In the genomic region with DNA sequence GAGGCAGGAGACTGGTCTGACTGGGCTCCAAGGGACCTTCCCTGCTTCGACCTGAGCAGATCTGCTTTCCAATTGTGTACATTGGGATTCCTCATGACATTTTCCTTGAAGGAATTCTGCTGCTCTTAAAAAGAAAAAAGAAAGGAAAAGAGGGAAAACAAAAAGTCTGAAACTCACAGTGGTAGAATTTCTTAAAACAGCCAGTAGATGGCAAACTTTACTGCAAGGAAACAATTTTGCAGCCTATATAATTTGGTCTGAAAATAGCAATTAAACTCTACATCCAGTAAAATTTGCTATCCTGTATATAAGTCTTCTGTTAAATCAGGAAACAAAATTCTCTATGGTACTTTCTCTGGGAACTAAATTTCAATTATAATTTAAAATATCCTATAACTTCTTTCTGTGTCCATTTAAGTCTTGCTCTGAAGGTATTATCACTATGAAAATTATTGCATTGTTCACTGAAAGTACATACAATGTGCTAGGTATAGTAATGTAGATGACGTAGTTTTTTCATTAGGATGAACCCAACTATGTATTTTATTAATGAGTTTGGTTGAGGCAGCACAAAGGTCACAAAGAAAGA, we compare ENCODE assay signal across 8 cellular contexts. TPM values are rescaled to one million over a fixed set of nuclear protein-coding genes. Genes with fewer than 3 reads are reported as not detected.
A peak's percentile ranks its signal among the peaks of the same experiment; 100 is the strongest.
DNase-seq lines count a peak whose midpoint lies in the region; ATAC-seq and TF ChIP-seq lines count a peak whose summit lies in the region.

No MANE protein-coding gene starts in this region.

- H3K4me3 Mint-ChIP-seq in T-cell, result no peak overlapping the region

- H3F3A ChIP-seq in PC-3 (ENCODE audit: low read length, unreplicated experiment), result no peaks in the 10 kb centered on the region

- DNase-seq in A673 (ENCODE audit: low spot score), result peak; percentile 12
- DNase-seq in PC-3, result peak; percentile 33
- DNase-seq in fibroblast of villous mesenchyme (ENCODE audit: low read depth), result peak; percentile 21
- DNase-seq in activated effector memory CD4-positive, alpha-beta T cell treated with anti-CD3 and anti-CD28 coated beads, Interleukin-2, amount 50 U/mL, for 16 hours, result no peak
- DNase-seq in T-cell, result no peak
- no peak for DNase-seq in NCI-H748 treated with DMSO at 0.1 percent for 48 hours (lab: John Stamatoyannopoulos, UW)

- POLR2A ChIA-PET in A673 (lab: Charles Lee; ENCODE audit: low non-redundant PET), result no interaction called here
- POLR2A ChIA-PET in PC-3 (lab: Charles Lee; ENCODE audit: unreplicated experiment), result no interaction called here
- POLR2A ChIA-PET in T-cell (lab: Charles Lee), result no interaction called here

- no peak overlapping the region for H3K27ac ChIP-seq in A673 (ENCODE audit: low read depth, low read length, poor library complexity, severe bottlenecking)
- no peak overlapping the region for H3K27ac ChIP-seq in PC-3 (ENCODE audit: low read length)

- H3K9me2 ChIP-seq in PC-3 (replicated peaks; ENCODE audit: low read length), result no peaks in the 10 kb centered on the region

- H3K4me1 ChIP-seq in A673 (ENCODE audit: insufficient read depth, low read length, poor library complexity, severe bottlenecking), result no peaks in the 10 kb centered on the region
- no peaks in the 10 kb centered on the region for H3K4me1 ChIP-seq in PC-3 (ENCODE audit: insufficient read depth, low read length)

- no TSS peak for BruUV-seq in A673 (replicated peaks; lab: Mats Ljungman, UMichigan)
- BruUV-seq in PC-3 (replicated peaks; lab: Mats Ljungman, UMichigan), result no TSS peak

- CTCF ChIA-PET in A673 (lab: Charles Lee), result interaction anchor here (1.4 kb wide), 1 partner anchor 29 kb away, joined by 5 read pairs; no protein-coding TSS in a partner anchor
- CTCF ChIA-PET in PC-3 (lab: Charles Lee), result no interaction called here
- CTCF ChIA-PET in T-cell (lab: Charles Lee), result interaction anchor here in 1 of 2 donors (1.0 kb wide), 1 partner anchor 29 kb away, joined by 5 read pairs; no protein-coding TSS in a partner anchor

- no peak overlapping the region for H3K4me3 ChIP-seq in A673 (ENCODE audit: low read depth, low read length, poor library complexity, severe bottlenecking)
- no peak overlapping the region for H3K4me3 ChIP-seq in PC-3 (ENCODE audit: low read length)
- no peak overlapping the region for H3K4me3 ChIP-seq in fibroblast of villous mesenchyme (ENCODE audit: low read depth, low read length)

- no peaks in the 10 kb centered on the region for H3K27me3 Mint-ChIP-seq in T-cell

- H4K20me1 ChIP-seq in PC-3 (ENCODE audit: low read length), result no peaks in the 10 kb centered on the region

- no peaks in the 10 kb centered on the region for H3K4me1 Mint-ChIP-seq in T-cell

- ATAC-seq in GM18498 (IDR thresholded peaks at IDR 0.05; ENCODE audit: unreplicated experiment) (peak; percentile 56), PC-3 (peak; percentile 37; the same call in 1 of the 2 replicates), T-cell (replicated peaks in 1 of 4) (no peak), HG03108 (IDR thresholded peaks at IDR 0.05; ENCODE audit: unreplicated experiment) (no peak)

- H2AFZ ChIP-seq in PC-3 (ENCODE audit: low read length), result peak overlapping the region; percentile 68

- intact Hi-C loops in A673 (cut with micrococcal nuclease; ENCODE audit: unreplicated experiment) (loop anchor here (5.0 kb wide), 1 partner anchor 101 kb away; no protein-coding TSS in a partner anchor), PC-3 (cut with micrococcal nuclease) (loop anchor here (2.0 kb wide), 1 partner anchor 147 kb away; no protein-coding TSS in a partner anchor)

- TF ChIP-seq CTCF in A673 (conservative IDR thresholded peaks at IDR 0.05; ENCODE audit: low read depth, low read length), result peak; percentile 70
- peak; percentile 69 for TF ChIP-seq CTCF in PC-3 (conservative IDR thresholded peaks at IDR 0.05; ENCODE audit: low read depth, low read length)
- peak; percentile 64 for TF ChIP-seq CTCF in fibroblast of villous mesenchyme (IDR thresholded peaks at IDR 0.05; ENCODE audit: insufficient read depth, low read depth, low read length)

- H3K9me3 Mint-ChIP-seq in T-cell, result no peaks in the 10 kb centered on the region

- H3K27ac Mint-ChIP-seq in T-cell, result no peak overlapping the region

- H3K4me2 ChIP-seq in PC-3 (ENCODE audit: low read length), result no peak overlapping the region

- H3K79me2 ChIP-seq in PC-3 (ENCODE audit: low read length), result no peaks in the 10 kb centered on the region

- H3K36me3 Mint-ChIP-seq in T-cell, result no peaks in the 10 kb centered on the region

- H3K36me3 ChIP-seq in A673 (ENCODE audit: insufficient read depth, low read length, poor library complexity, severe bottlenecking) (no peaks in the 10 kb centered on the region), PC-3 (ENCODE audit: low read depth, low read length) (no peaks in the 10 kb centered on the region; the same call in 1 of the 2 replicates)

- H3K27me3 ChIP-seq in A673 (replicated peaks; ENCODE audit: insufficient read depth, low read depth, low read length, poor library complexity) (no peaks in the 10 kb centered on the region), PC-3 (ENCODE audit: low read length) (no peaks in the 10 kb centered on the region)

- H3K9me3 ChIP-seq in A673 (ENCODE audit: low read depth, low read length, poor library complexity, severe bottlenecking) (no peaks in the 10 kb centered on the region), PC-3 (ENCODE audit: low read length) (no peaks in the 10 kb centered on the region)

- H3K9ac ChIP-seq in PC-3 (ENCODE audit: low read length), result peak overlapping the region; percentile 27; the same call in 1 of the 2 replicates

RNA-seq across cellular contexts. Expression of a gene that starts 59.8 kb away (rescaled TPM):
- total RNA-seq in A673 (2021) (0.13 TPM in 1 of 2 replicates, not detected in the other), PC-3 (2014; rRNA removed) (0.07 TPM in 1 of 2 replicates, not detected in the other), fibroblast of villous mesenchyme (under 0.01 TPM in 2 replicates), T-cell (under 1 TPM; 0.09 to 0.47 (median 0.33) TPM)

Comparison
In these comparisons a context has a peak if more than half of its experiments do, and no peak if none do; other contexts are left out.
1. DNase-seq: peak in A673 (single experiment), PC-3 (single experiment) and fibroblast of villous mesenchyme (single experiment); none in activated effector memory CD4-positive, alpha-beta T cell treated with anti-CD3 and anti-CD28 coated beads, Interleukin-2, amount 50 U/mL, for 16 hours (single experiment), T-cell (0 of 34) and NCI-H748 treated with DMSO at 0.1 percent for 48 hours (single experiment).
2. ATAC-seq: peak in GM18498 (single experiment) and PC-3 (single experiment); none in T-cell (0 of 4) and HG03108 (single experiment).
3. Peak in every context shown above with its lines, with median percentiles within 50 percentile points of each other: CTCF ChIP-seq.